ENCODE assay signal across 25 cellular contexts in genomic region chr2:143501245-143501644, GRCh38.
"Had no signal": no experiment of that assay in that cellular context is flagged by ENCODE, and none has a peak within 500 bp of the region (broad histone marks: within the 10 kb centered on the region; RNA-seq: fewer than 3 reads in every experiment).

No MANE protein-coding gene starts in this region.

- DNase-seq: activated CD4-positive, alpha-beta memory T cell treated with anti-CD3 and anti-CD28 coated beads, Interleukin-2, amount 10 ng/mL, durations not matched to agents 7 days and 5 days; activated CD4-positive, alpha-beta T cell treated with anti-CD3 and anti-CD28 coated beads, Interleukin-2, amount 10 ng/mL, durations not matched to agents 24 days and 14 days; activated CD4-positive, CD25-positive, alpha-beta regulatory T cell treated with anti-CD3 and anti-CD28 coated beads, Interleukin-2, amount 50 U/mL, for 72 hours; activated CD8-positive, alpha-beta memory T cell treated with anti-CD3 and anti-CD28 coated beads, Interleukin-2, amount 50 U/mL, for 48 hours; activated gamma-delta T cell treated with Interleukin-2 at 50 U/mL for 16 hours; activated naive CD4-positive, alpha-beta T cell treated with anti-CD3 and anti-CD28 coated beads, Interleukin-2, amount 50 U/mL, for 16 hours; activated T-cell treated with anti-CD3 and anti-CD28 coated beads, Interleukin-2, amount 50 U/mL, for 4 hours; central memory CD4-positive, alpha-beta T cell; endodermal cell; foreskin fibroblast; head of caudate nucleus; hippocampal formation; left cardiac atrium; left ventricle myocardium superior; posterior cingulate gyrus; right cardiac atrium; stimulated activated CD4-positive, alpha-beta T cell treated with anti-CD3 and anti-CD28 coated beads, Interleukin-15, amount 100 ng/mL, for 24 hours; stimulated activated CD4-positive, alpha-beta T cell treated with anti-CD3 and anti-CD28 coated beads, Interleukin-2, amount 100 ng/mL, for 24 hours; stimulated activated naive CD8-positive, alpha-beta T cell treated with anti-CD3 and anti-CD28 coated beads, Interleukin-15, Interleukin-2, amounts not matched to agents 100 U/mL and 50 U/mL, for 24 hours; testis; transverse colon had no signal

- FAIRE-seq: keratinocyte had no signal

- H3K9me3 Mint-ChIP-seq: activated CD4-positive, alpha-beta memory T cell treated with anti-CD3 and anti-CD28 coated beads, Interleukin-2, amount 10 ng/mL, durations not matched to agents 7 days and 5 days; activated T-cell treated with anti-CD3 and anti-CD28 coated beads, Interleukin-2, amount 50 U/mL, for 4 hours; activated T-helper 17 cell treated with anti-CD3 and anti-CD28 coated beads, Interleukin-2, amount 50 U/mL, for 72 hours; endodermal cell; nephron had no signal

- H3K27ac Mint-ChIP-seq: activated CD4-positive, alpha-beta memory T cell treated with anti-CD3 and anti-CD28 coated beads, Interleukin-2, amount 10 ng/mL, durations not matched to agents 7 days and 5 days; activated CD4-positive, alpha-beta T cell treated with anti-CD3 and anti-CD28 coated beads, Interleukin-2, amount 10 ng/mL, durations not matched to agents 24 days and 14 days; endodermal cell; nephron had no signal

- H3K4me3 Mint-ChIP-seq: activated CD4-positive, alpha-beta memory T cell treated with anti-CD3 and anti-CD28 coated beads, Interleukin-2, amount 10 ng/mL, durations not matched to agents 7 days and 5 days; activated CD4-positive, alpha-beta T cell treated with anti-CD3 and anti-CD28 coated beads, Interleukin-2, amount 10 ng/mL, durations not matched to agents 24 days and 14 days; activated T-cell treated with anti-CD3 and anti-CD28 coated beads, Interleukin-2, amount 50 U/mL, for 4 hours; activated T-helper 17 cell treated with anti-CD3 and anti-CD28 coated beads, Interleukin-2, amount 50 U/mL, for 72 hours; endodermal cell; nephron had no signal

- H3K4me1 Mint-ChIP-seq: activated CD4-positive, alpha-beta memory T cell treated with anti-CD3 and anti-CD28 coated beads, Interleukin-2, amount 10 ng/mL, durations not matched to agents 7 days and 5 days; endodermal cell had no signal

- ATAC-seq: activated T-cell treated with anti-CD3 and anti-CD28 coated beads, Interleukin-2, amount 50 U/mL, for 4 hours; activated T-helper 17 cell treated with anti-CD3 and anti-CD28 coated beads, Interleukin-2, amount 50 U/mL, for 72 hours; esophagus mucosa; left cardiac atrium; left ventricle myocardium superior; right cardiac atrium; stimulated activated naive CD8-positive, alpha-beta T cell treated with anti-CD3 and anti-CD28 coated beads, Interleukin-15, Interleukin-2, amounts not matched to agents 100 U/mL and 50 U/mL, for 24 hours had no signal

- H3K27me3 Mint-ChIP-seq: activated CD4-positive, alpha-beta memory T cell treated with anti-CD3 and anti-CD28 coated beads, Interleukin-2, amount 10 ng/mL, durations not matched to agents 7 days and 5 days; activated CD4-positive, alpha-beta T cell treated with anti-CD3 and anti-CD28 coated beads, Interleukin-2, amount 10 ng/mL, durations not matched to agents 24 days and 14 days; activated T-helper 17 cell treated with anti-CD3 and anti-CD28 coated beads, Interleukin-2, amount 50 U/mL, for 72 hours had no signal
